ENCODE assay signal across 24 cellular contexts in the genomic region with DNA sequence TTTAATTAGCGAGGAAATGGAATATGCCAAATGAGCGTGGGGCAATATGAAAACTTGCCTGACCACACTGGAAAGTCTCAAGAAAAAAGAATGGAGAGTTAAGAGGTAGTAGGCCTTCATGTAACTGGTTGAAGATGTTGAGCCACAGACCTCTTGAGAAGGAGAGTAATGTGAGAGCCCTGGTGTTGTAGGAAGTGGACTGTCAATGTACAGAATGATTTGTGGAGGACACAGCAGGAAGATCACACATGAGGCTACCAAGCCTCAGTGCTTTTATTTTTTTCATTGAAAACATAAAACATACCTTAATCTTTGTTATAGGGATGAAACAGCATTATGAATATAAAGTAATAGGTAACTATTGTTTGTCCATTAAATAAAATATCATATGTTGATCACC.
"Had no signal": no experiment of that assay in that cellular context is flagged by ENCODE, and none has a peak within 500 bp of the region (broad histone marks: within the 10 kb centered on the region; RNA-seq: fewer than 3 reads in every experiment).

No MANE protein-coding gene starts in this region.

- H3K9me3 Mint-ChIP-seq: activated T-cell treated with anti-CD3 and anti-CD28 coated beads, Interleukin-2, amount 50 U/mL, for 24 hours; memory B cell; nephron; stimulated activated naive B cell treated with anti-CD40 and anti-IgM and Interleukin-4, amounts not matched to agents 10 μg/mL and 1 μg/mL and 100 μg/mL, for 72 hours had no signal

- H3K27ac Mint-ChIP-seq: activated naive CD8-positive, alpha-beta T cell; activated T-cell treated with anti-CD3 and anti-CD28 coated beads, Interleukin-2, amount 50 U/mL, for 24 hours; activated T-helper 2 cell treated with anti-CD3 and anti-CD28 coated beads, Interferon-gamma antibody, Interleukin-2, Interleukin-4, amounts not matched to agents 10 μg/mL and 5 μg/mL and 100 μg/mL, durations not matched to agents 14 hours and 24 hours and 36 hours; memory B cell; nephron; stimulated activated naive B cell treated with anti-CD40 and anti-IgM and Interleukin-4, amounts not matched to agents 10 μg/mL and 1 μg/mL and 100 μg/mL, for 72 hours had no signal

- H3K4me1 ChIP-seq: adrenal gland, ascending aorta, parathyroid adenoma, right lobe of liver, uterus had no signal

- H3K4me3 Mint-ChIP-seq: activated naive CD8-positive, alpha-beta T cell; activated T-cell treated with anti-CD3 and anti-CD28 coated beads, Interleukin-2, amount 50 U/mL, for 24 hours; memory B cell; nephron; stimulated activated naive B cell treated with anti-CD40 and anti-IgM and Interleukin-4, amounts not matched to agents 10 μg/mL and 1 μg/mL and 100 μg/mL, for 72 hours had no signal

- H3K36me3 ChIP-seq: adrenal gland, brain microvascular endothelial cell, right lobe of liver, transverse colon, uterus had no signal

- H3K4me3 ChIP-seq: adrenal gland, ascending aorta, right lobe of liver, transverse colon, uterus had no signal

- H3K27me3 ChIP-seq: adrenal gland, ascending aorta, brain microvascular endothelial cell, right lobe of liver, transverse colon, uterus had no signal

- DNase-seq: activated CD4-positive, alpha-beta T cell treated with anti-CD3 and anti-CD28 coated beads for 1 hour; activated naive CD4-positive, alpha-beta T cell; activated T-cell treated with anti-CD3 and anti-CD28 coated beads, Interleukin-2, amount 50 U/mL, for 24 hours; adrenal gland; brain microvascular endothelial cell; caudate nucleus; dermis blood vessel endothelial cell; effector memory CD4-positive, alpha-beta T cell; head of caudate nucleus; hypothalamus; left cardiac atrium; nucleus accumbens; right lobe of liver; stimulated activated CD4-positive, alpha-beta T cell treated with anti-CD3 and anti-CD28 coated beads, Interleukin-2, amount 100 ng/mL, for 48 hours; stimulated activated CD8-positive, alpha-beta memory T cell treated with anti-CD3 and anti-CD28 coated beads, Interleukin-4, amount 100 ng/mL, for 48 hours; stimulated activated naive B cell treated with anti-CD40 and anti-IgM and Interleukin-4, amounts not matched to agents 10 μg/mL and 1 μg/mL and 100 μg/mL, for 72 hours; transverse colon; uterus had no signal

- H2AFZ ChIP-seq: parathyroid adenoma had no signal

- H3K36me3 Mint-ChIP-seq: activated naive CD8-positive, alpha-beta T cell; memory B cell; stimulated activated naive B cell treated with anti-CD40 and anti-IgM and Interleukin-4, amounts not matched to agents 10 μg/mL and 1 μg/mL and 100 μg/mL, for 72 hours had no signal

- H3K27me3 Mint-ChIP-seq: activated naive CD8-positive, alpha-beta T cell; activated T-cell treated with anti-CD3 and anti-CD28 coated beads, Interleukin-2, amount 50 U/mL, for 24 hours; stimulated activated naive B cell treated with anti-CD40 and anti-IgM and Interleukin-4, amounts not matched to agents 10 μg/mL and 1 μg/mL and 100 μg/mL, for 72 hours had no signal

- ATAC-seq: left cardiac atrium; right lobe of liver; stimulated activated naive B cell treated with anti-CD40 and anti-IgM and Interleukin-4, amounts not matched to agents 10 μg/mL and 1 μg/mL and 100 μg/mL, for 72 hours had no signal

- H3K9me3 ChIP-seq: adrenal gland, ascending aorta, right lobe of liver, transverse colon, uterus had no signal

- H3K79me2 ChIP-seq: parathyroid adenoma had no signal

- H3K4me1 Mint-ChIP-seq: memory B cell; stimulated activated naive B cell treated with anti-CD40 and anti-IgM and Interleukin-4, amounts not matched to agents 10 μg/mL and 1 μg/mL and 100 μg/mL, for 72 hours had no signal

- H3K27ac ChIP-seq: adrenal gland, ascending aorta, brain microvascular endothelial cell, parathyroid adenoma, right lobe of liver, transverse colon, uterus had no signal
